10 cellular contexts compared by ENCODE assay signal in genomic region chr20:13430346-13431002, GRCh38.
A peak's percentile ranks its signal among the peaks of the same experiment; 100 is the strongest.
DNase-seq lines count a peak whose midpoint lies in the region; ATAC-seq and TF ChIP-seq lines count a peak whose summit lies in the region.
"Had no signal": no experiment of that assay in that cellular context is flagged by ENCODE, and none has a peak within 500 bp of the region (broad histone marks: within the 10 kb centered on the region; RNA-seq: fewer than 3 reads in every experiment).

No MANE protein-coding gene starts in this region.

- no peaks in the 10 kb centered on the region for H3K9me3 ChIP-seq in IMR-90 (ENCODE audit: control insufficient read depth, insufficient read depth, low read length)

- intact Hi-C loops in IMR-90 (cut with micrococcal nuclease), result no loop called here
- intact Hi-C loops in activated T-helper 2 cell treated with anti-CD3 and anti-CD28 coated beads, Interferon-gamma antibody, Interleukin-2, Interleukin-4, amounts not matched to agents 10 μg/mL and 5 μg/mL and 100 μg/mL, durations not matched to agents 14 hours and 24 hours and 36 hours (cut with micrococcal nuclease), result loop anchor here (1.0 to 10.0 kb wide), 8 partner anchors 92 to 354 kb away; partner anchors contain the start of genes ESF1, NDUFAF5 and TASP1

- H3K36me3 ChIP-seq in IMR-90 (ENCODE audit: control insufficient read depth, insufficient read depth, low read length), result peaks cover 4% of the 10 kb centered on the region

- H4K5ac ChIP-seq in IMR-90 (ENCODE audit: low read depth, low read length), result no peak overlapping the region

- peak; percentile 70 to 93 for ATAC-seq in activated naive CD4-positive, alpha-beta T cell treated with anti-CD3 and anti-CD28 coated beads, Interleukin-2, amount 50 U/mL, for 72 hours
- no peak for ATAC-seq in IMR-90 (ENCODE audit: low read depth)
- ATAC-seq: Panc1 had no signal

- no peaks in the 10 kb centered on the region for H3K9me1 ChIP-seq in IMR-90 (ENCODE audit: insufficient read depth, low read length)

- no peaks in the 10 kb centered on the region for H3K27me3 Mint-ChIP-seq in activated T-helper 2 cell treated with anti-CD3 and anti-CD28 coated beads, Interferon-gamma antibody, Interleukin-2, Interleukin-4, amounts not matched to agents 10 μg/mL and 5 μg/mL and 100 μg/mL, durations not matched to agents 14 hours and 24 hours and 36 hours (ENCODE audit: low read depth)
- no peaks in the 10 kb centered on the region for H3K27me3 Mint-ChIP-seq in stimulated activated naive CD8-positive, alpha-beta T cell treated with anti-CD3 and anti-CD28 coated beads, Interleukin-15, Interleukin-2, amounts not matched to agents 100 ng/mL and 50 ng/mL, for 24 hours

- H2BK15ac ChIP-seq in IMR-90 (ENCODE audit: low read depth, low read length), result no peak overlapping the region

- H2BK20ac ChIP-seq in IMR-90 (ENCODE audit: low read depth, low read length), result no peak overlapping the region

- H3K4me3 ChIP-seq in IMR-90 (ENCODE audit: insufficient read depth, low read depth, low read length), result no peak overlapping the region
- H3K4me3 ChIP-seq in foreskin fibroblast (ENCODE audit: low read depth in 1 of 2, low read length in 2 of 2), result no peak overlapping the region

- H3K4ac ChIP-seq in IMR-90 (ENCODE audit: low read depth, low read length), result no peak overlapping the region

- POLR2A ChIA-PET in IMR-90 (lab: Charles Lee; ENCODE audit: unreplicated experiment), result no interaction called here

- H3K79me1 ChIP-seq in IMR-90 (ENCODE audit: low read depth in 1 of 2, low read length in 2 of 2), result no peaks in the 10 kb centered on the region

- H3K4me1 Mint-ChIP-seq in activated T-helper 2 cell treated with anti-CD3 and anti-CD28 coated beads, Interferon-gamma antibody, Interleukin-2, Interleukin-4, amounts not matched to agents 10 μg/mL and 5 μg/mL and 100 μg/mL, durations not matched to agents 14 hours and 24 hours and 36 hours (ENCODE audit: low read depth), result peaks cover 30% of the 10 kb centered on the region
- peaks cover 28% of the 10 kb centered on the region for H3K4me1 Mint-ChIP-seq in stimulated activated naive CD8-positive, alpha-beta T cell treated with anti-CD3 and anti-CD28 coated beads, Interleukin-15, Interleukin-2, amounts not matched to agents 100 ng/mL and 50 ng/mL, for 24 hours (ENCODE audit: low read depth)

- H2AFZ ChIP-seq in IMR-90 (replicated peaks; ENCODE audit: low read length, poor library complexity), result no peak overlapping the region

- H3K23ac ChIP-seq in IMR-90 (ENCODE audit: low read depth, low read length), result no peak overlapping the region

- no peak overlapping the region for H3K4me2 ChIP-seq in IMR-90 (ENCODE audit: low read depth, low read length)

- 67% methylated on average over 3 of the region's 9 CpGs; no CpG with 5 or more reads in 1 of the 2 experiments for WGBS in IMR-90 (ENCODE audit: extremely low coverage in 2 of 2, insufficient read length in 1 of 2), 2 experiments

- H3K27me3 ChIP-seq in IMR-90 (ENCODE audit: control insufficient read depth, insufficient read depth, low read length), result no peaks in the 10 kb centered on the region

- dilution Hi-C loops in IMR-90 (cut with HindIII; ENCODE audit: low sequenced_read_pairs, unreplicated experiment), result no loop called here

- no peak overlapping the region for H3K27ac ChIP-seq in IMR-90 (ENCODE audit: insufficient read depth, low read length)

- CTCF ChIA-PET in IMR-90 (lab: Yijun Ruan, JAX), result no interaction called here

- peaks cover 11 to 26% of the 10 kb centered on the region in 2 donors for H3K36me3 Mint-ChIP-seq in activated naive CD4-positive, alpha-beta T cell treated with anti-CD3 and anti-CD28 coated beads, Interleukin-2, amount 50 U/mL, for 72 hours
- H3K36me3 Mint-ChIP-seq in activated T-helper 2 cell treated with anti-CD3 and anti-CD28 coated beads, Interferon-gamma antibody, Interleukin-2, Interleukin-4, amounts not matched to agents 10 μg/mL and 5 μg/mL and 100 μg/mL, durations not matched to agents 14 hours and 24 hours and 36 hours (ENCODE audit: low read depth), result peaks cover 57% of the 10 kb centered on the region
- peaks cover 67% of the 10 kb centered on the region for H3K36me3 Mint-ChIP-seq in stimulated activated naive CD8-positive, alpha-beta T cell treated with anti-CD3 and anti-CD28 coated beads, Interleukin-15, Interleukin-2, amounts not matched to agents 100 ng/mL and 50 ng/mL, for 24 hours (ENCODE audit: low read depth)

- in situ Hi-C loops in IMR-90 (cut with MboI; ENCODE audit: low sequenced_read_pairs), result no loop called here

- no peak overlapping the region for H4K91ac ChIP-seq in IMR-90 (ENCODE audit: insufficient read depth, low read depth, low read length)

- no peak overlapping the region for H4K8ac ChIP-seq in IMR-90 (ENCODE audit: low read depth in 2 of 2, low read length in 2 of 2)

- H3K27ac Mint-ChIP-seq in activated naive CD4-positive, alpha-beta T cell treated with anti-CD3 and anti-CD28 coated beads, Interleukin-2, amount 50 U/mL, for 72 hours, result peak overlapping the region; percentile 30 to 87
- H3K27ac Mint-ChIP-seq in activated T-helper 2 cell treated with anti-CD3 and anti-CD28 coated beads, Interferon-gamma antibody, Interleukin-2, Interleukin-4, amounts not matched to agents 10 μg/mL and 5 μg/mL and 100 μg/mL, durations not matched to agents 14 hours and 24 hours and 36 hours, result peak overlapping the region; percentile 80
- H3K27ac Mint-ChIP-seq in stimulated activated naive CD8-positive, alpha-beta T cell treated with anti-CD3 and anti-CD28 coated beads, Interleukin-15, Interleukin-2, amounts not matched to agents 100 ng/mL and 50 ng/mL, for 24 hours, result peak overlapping the region; percentile 91

- H3K18ac ChIP-seq in IMR-90 (ENCODE audit: low read depth, low read length), result no peak overlapping the region

- peaks cover 0 to 3% of the 10 kb centered on the region in 2 donors for H3K9me3 Mint-ChIP-seq in activated naive CD4-positive, alpha-beta T cell treated with anti-CD3 and anti-CD28 coated beads, Interleukin-2, amount 50 U/mL, for 72 hours
- H3K9me3 Mint-ChIP-seq in activated T-helper 2 cell treated with anti-CD3 and anti-CD28 coated beads, Interferon-gamma antibody, Interleukin-2, Interleukin-4, amounts not matched to agents 10 μg/mL and 5 μg/mL and 100 μg/mL, durations not matched to agents 14 hours and 24 hours and 36 hours, result peaks cover 18% of the 10 kb centered on the region
- H3K9me3 Mint-ChIP-seq in stimulated activated naive CD8-positive, alpha-beta T cell treated with anti-CD3 and anti-CD28 coated beads, Interleukin-15, Interleukin-2, amounts not matched to agents 100 ng/mL and 50 ng/mL, for 24 hours, result peaks cover 9% of the 10 kb centered on the region

- no peak overlapping the region; the same call in 1 of the 2 replicates for H3K14ac ChIP-seq in IMR-90 (replicated peaks; ENCODE audit: low read depth, low read length)

- H3K9ac ChIP-seq in IMR-90 (ENCODE audit: low read depth, low read length), result no peak overlapping the region

- no peaks in the 10 kb centered on the region for H4K20me1 ChIP-seq in IMR-90 (ENCODE audit: insufficient read depth, low read length)

- no peak overlapping the region for H2AK9ac ChIP-seq in IMR-90 (replicated peaks; ENCODE audit: low read depth, low read length, poor library complexity)

- peak in 1 of 2 donors; percentile 66 for DNase-seq in activated naive CD4-positive, alpha-beta T cell treated with anti-CD3 and anti-CD28 coated beads, Interleukin-2, amount 50 U/mL, for 72 hours (ENCODE audit: low spot score in 2 of 2)
- DNase-seq in activated naive CD4-positive, alpha-beta T cell treated with anti-CD3 and anti-CD28 coated beads, Interleukin-2, amount 50 U/mL, for 16 hours, result no peak
- DNase-seq in IMR-90, result peak; percentile 29
- peak; percentile 57 for DNase-seq in activated T-helper 2 cell treated with anti-CD3 and anti-CD28 coated beads, Interferon-gamma antibody, Interleukin-2, Interleukin-4, amounts not matched to agents 10 μg/mL and 5 μg/mL and 100 μg/mL, durations not matched to agents 14 hours and 24 hours and 36 hours (ENCODE audit: low spot score)
- no peak for DNase-seq in HuH-7 (ENCODE audit: low spot score)
- no peak for DNase-seq in ureter (ENCODE audit: low spot score)
- DNase-seq in foreskin fibroblast, result no peak
- DNase-seq: erythroblast had no signal

- H2BK5ac ChIP-seq in IMR-90 (ENCODE audit: low read depth, low read length, poor library complexity, severe bottlenecking), result no peak overlapping the region

- H3K4me1 ChIP-seq in IMR-90 (ENCODE audit: control insufficient read depth, insufficient read depth, low read length), result peaks cover under 1% of the 10 kb centered on the region; the same call in 1 of the 2 replicates

- peak overlapping the region; percentile 23 for H3K4me3 Mint-ChIP-seq in activated T-helper 2 cell treated with anti-CD3 and anti-CD28 coated beads, Interferon-gamma antibody, Interleukin-2, Interleukin-4, amounts not matched to agents 10 μg/mL and 5 μg/mL and 100 μg/mL, durations not matched to agents 14 hours and 24 hours and 36 hours (ENCODE audit: low read depth)
- H3K4me3 Mint-ChIP-seq in stimulated activated naive CD8-positive, alpha-beta T cell treated with anti-CD3 and anti-CD28 coated beads, Interleukin-15, Interleukin-2, amounts not matched to agents 100 ng/mL and 50 ng/mL, for 24 hours, result no peak overlapping the region

- H3K56ac ChIP-seq in IMR-90 (ENCODE audit: extremely low read depth, insufficient read depth, low read length), result no peak overlapping the region

- no peak overlapping the region for H2BK120ac ChIP-seq in IMR-90 (ENCODE audit: low read depth, low read length)

- BruUV-seq in IMR-90 (replicated peaks; lab: Mats Ljungman, UMichigan), result no TSS peak

- H2AK5ac ChIP-seq in IMR-90 (ENCODE audit: low read depth, low read length), result no peak overlapping the region

- no peak for TF ChIP-seq RAD21 in IMR-90 (IDR thresholded peaks at IDR 0.05; ENCODE audit: low read length)

- TF ChIP-seq POLR2A in IMR-90 (IDR thresholded peaks at IDR 0.05; ENCODE audit: low read depth, low read length), result no peak

- TF ChIP-seq CTCF in IMR-90 (conservative IDR thresholded peaks at IDR 0.05; ENCODE audit: low read depth, low read length) (no peak), foreskin fibroblast (IDR thresholded peaks at IDR 0.05; ENCODE audit: low read depth, low read length) (no peak)

TF ChIP-seq in IMR-90, 13 proteins besides CTCF, POLR2A, EP300 and RAD21 (continues in another document):
- TF ChIP-seq MXI1 (IDR thresholded peaks at IDR 0.05; ENCODE audit: borderline replicate concordance, low read depth, low read length) (no peak), MAZ (IDR thresholded peaks at IDR 0.05; ENCODE audit: borderline replicate concordance, low read depth, low read length) (no peak), CHD1 (IDR thresholded peaks at IDR 0.05; ENCODE audit: low read depth, low read length) (no peak), FOS (IDR thresholded peaks at IDR 0.05; ENCODE audit: low read depth, low read length) (no peak), RCOR1 (IDR thresholded peaks at IDR 0.05; ENCODE audit: insufficient replicate concordance, low read length) (no peak), MAFK (IDR thresholded peaks at IDR 0.05; ENCODE audit: low read depth, low read length) (no peak), RFX5 (IDR thresholded peaks at IDR 0.05; ENCODE audit: low read depth, low read length) (no peak), CEBPB (IDR thresholded peaks at IDR 0.05; ENCODE audit: low read depth, low read length) (no peak), NFE2L2 (IDR thresholded peaks at IDR 0.05; ENCODE audit: low read depth, low read length) (no peak)

Comparison
In these comparisons a context has a peak if more than half of its experiments do, and no peak if none do; other contexts are left out.
1. DNase-seq: peak in IMR-90 (single experiment) and activated T-helper 2 cell treated with anti-CD3 and anti-CD28 coated beads, Interferon-gamma antibody, Interleukin-2, Interleukin-4, amounts not matched to agents 10 μg/mL and 5 μg/mL and 100 μg/mL, durations not matched to agents 14 hours and 24 hours and 36 hours (single experiment); none in activated naive CD4-positive, alpha-beta T cell treated with anti-CD3 and anti-CD28 coated beads, Interleukin-2, amount 50 U/mL, for 16 hours (single experiment), HuH-7 (single experiment), ureter (single experiment) and foreskin fibroblast (0 of 2).
2. Peak in every context shown above with its lines, with median percentiles within 50 percentile points of each other: H3K27ac Mint-ChIP-seq.